13 cellular contexts compared by ENCODE assay signal in the genomic region with DNA sequence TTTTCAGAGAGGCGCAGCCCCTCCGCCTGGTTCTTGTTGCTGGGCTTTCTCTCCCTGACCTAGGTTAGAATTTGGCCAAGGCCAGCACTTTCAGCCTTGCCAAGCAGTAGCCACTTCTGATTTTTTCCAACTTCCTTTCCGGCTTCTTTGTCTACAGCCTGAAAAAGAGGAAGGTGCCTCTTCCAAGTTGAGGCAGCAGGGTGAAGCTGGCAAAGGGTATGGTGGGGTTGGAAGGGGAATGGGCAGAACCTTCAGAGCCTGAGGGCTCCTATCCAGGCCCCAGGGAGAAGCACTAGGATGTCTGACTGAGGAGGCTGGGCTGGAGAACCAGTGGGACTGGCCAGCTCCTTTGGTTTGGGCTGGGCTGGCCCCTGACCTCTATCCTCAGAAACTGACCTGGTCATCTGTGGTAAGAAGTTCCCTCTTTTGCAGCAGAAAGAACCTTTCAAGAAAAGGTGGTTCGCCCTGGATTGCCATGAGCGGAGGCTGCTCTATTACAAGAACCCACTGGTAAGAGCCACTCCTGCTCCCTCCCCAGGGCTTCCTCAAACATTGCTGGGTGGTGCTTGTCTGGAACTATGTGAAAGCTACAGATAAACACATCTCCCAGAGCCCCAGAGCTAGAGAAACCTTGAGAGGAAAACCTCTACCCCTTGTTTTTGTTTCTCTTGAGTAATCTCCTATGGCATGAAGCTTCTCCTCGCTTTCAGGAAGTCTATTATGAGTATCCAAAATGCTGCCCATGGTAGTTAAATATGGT. TPM values are rescaled to one million over a fixed set of nuclear protein-coding genes. Genes with fewer than 3 reads are reported as not detected.
A peak's percentile ranks its signal among the peaks of the same experiment; 100 is the strongest.
DNase-seq lines count a peak whose midpoint lies in the region; ATAC-seq and TF ChIP-seq lines count a peak whose summit lies in the region.
"Had no signal": no experiment of that assay in that cellular context is flagged by ENCODE, and none has a peak within 500 bp of the region (broad histone marks: within the 10 kb centered on the region; RNA-seq: fewer than 3 reads in every experiment).

No MANE protein-coding gene starts in this region.

- no peak overlapping the region for H2BK120ac ChIP-seq in mesendoderm (ENCODE audit: low read depth, low read length)

- H3K36me3 ChIP-seq in BLaER1 treated with 17β-estradiol and CSF1 and Interleukin-3, amounts not matched to agents 10 nM and 100 nM: peaks cover 0 to 34% (median 0%) of the 10 kb centered on the region in 11 experiments; a peak in 6 of 22 replicates
- 0 out of 2 replicates have a peak, but pooled peaks cover 4% of the 10 kb centered on the region for H3K36me3 ChIP-seq in OCI-LY1 (ENCODE audit: insufficient read depth, low read length)
- no peaks in the 10 kb centered on the region for H3K36me3 ChIP-seq in mesendoderm (ENCODE audit: control insufficient read depth, insufficient read depth, low read length)

- no peaks in the 10 kb centered on the region for H3K9me2 ChIP-seq in OCI-LY1 (ENCODE audit: low read depth, low read length)

- H3K79me2 ChIP-seq in OCI-LY1 (ENCODE audit: insufficient read depth, low read length) (no peaks in the 10 kb centered on the region), mesendoderm (ENCODE audit: control insufficient read depth, insufficient read depth, low read length) (no peaks in the 10 kb centered on the region)

- no peak overlapping the region for H3K56ac ChIP-seq in mesendoderm (ENCODE audit: low read length)

- no peaks in the 10 kb centered on the region for H3K27me3 ChIP-seq in BLaER1 treated with 17β-estradiol and CSF1 and Interleukin-3, amounts not matched to agents 10 nM and 100 nM
- H3K27me3 ChIP-seq in OCI-LY1 (ENCODE audit: insufficient read depth, low read length) (no peaks in the 10 kb centered on the region), mesendoderm (ENCODE audit: insufficient read depth, low read length, poor library complexity) (no peaks in the 10 kb centered on the region)

- no peak overlapping the region for H3K4ac ChIP-seq in mesendoderm (ENCODE audit: low read depth, low read length)

- no peak overlapping the region for H3K23ac ChIP-seq in mesendoderm (ENCODE audit: low read length)

- DNase-seq in fibroblast of villous mesenchyme (ENCODE audit: low read depth) (peak; percentile 11), pons (ENCODE audit: low spot score) (peak; percentile 81), mesendoderm (no peak), cerebellar nuclear complex (lab: John Stamatoyannopoulos, UW) (no peak)
- DNase-seq: amniotic stem cell; DND-41; naive thymus-derived CD8-positive, alpha-beta T cell; NCI-H1092 treated with DMSO at 0.1 percent for 48 hours; T-cell had no signal

- ATAC-seq in GM18870 (IDR thresholded peaks at IDR 0.05; ENCODE audit: unreplicated experiment) (no peak), GM21515 (IDR thresholded peaks at IDR 0.05; ENCODE audit: unreplicated experiment) (no peak)
- ATAC-seq: naive thymus-derived CD8-positive, alpha-beta T cell; T-cell had no signal

- no peaks in the 10 kb centered on the region for H3K79me1 ChIP-seq in mesendoderm (ENCODE audit: low read length)

- H3K9ac ChIP-seq in BLaER1 treated with 17β-estradiol and CSF1 and Interleukin-3, amounts not matched to agents 10 nM and 100 nM: peak overlapping the region in 9 of 11 experiments; percentile 39 to 97 (median 74); a peak in 17 of 22 replicates
- H3K9ac ChIP-seq in OCI-LY1 (ENCODE audit: low read length) (no peak overlapping the region; the same call in 1 of the 2 replicates), mesendoderm (ENCODE audit: low read length) (no peak overlapping the region)

- TF ChIP-seq CTCF in OCI-LY1 (IDR thresholded peaks at IDR 0.05; ENCODE audit: low read length) (no peak), fibroblast of villous mesenchyme (IDR thresholded peaks at IDR 0.05; ENCODE audit: insufficient read depth, low read depth, low read length) (no peak)

- no peak overlapping the region for H4K8ac ChIP-seq in mesendoderm (ENCODE audit: low read depth, low read length)

- H2AK5ac ChIP-seq in mesendoderm (ENCODE audit: low read length): no peak overlapping the region

- peak overlapping the region in 6 of 10 experiments; percentile 9 to 61 (median 56); a peak in 11 of 20 replicates for H3K4me3 ChIP-seq in BLaER1 treated with 17β-estradiol and CSF1 and Interleukin-3, amounts not matched to agents 10 nM and 100 nM
- H3K4me3 ChIP-seq in OCI-LY1 (ENCODE audit: low read depth, low read length, poor library complexity, severe bottlenecking): no peak overlapping the region
- no peak overlapping the region for H3K4me3 ChIP-seq in fibroblast of villous mesenchyme (ENCODE audit: low read depth, low read length)
- H3K4me3 ChIP-seq in mesendoderm (ENCODE audit: low read length): no peak overlapping the region

- H4K20me1 ChIP-seq in BLaER1 treated with 17β-estradiol and CSF1 and Interleukin-3, amounts not matched to agents 10 nM and 100 nM: no peaks in the 10 kb centered on the region
- no peaks in the 10 kb centered on the region for H4K20me1 ChIP-seq in OCI-LY1 (ENCODE audit: insufficient read depth, low read length)

- no CpG with 5 or more reads among the region's 6 CpGs for WGBS in mesendoderm (ENCODE audit: extremely low coverage, insufficient coverage, low lambda C conversion rate)

- H3K27ac ChIP-seq in BLaER1 treated with 17β-estradiol and CSF1 and Interleukin-3, amounts not matched to agents 10 nM and 100 nM: peak overlapping the region; percentile 44 to 99 (median 90)
- H3K27ac ChIP-seq in OCI-LY1 (ENCODE audit: low read depth, low read length, poor library complexity, severe bottlenecking) (peak overlapping the region; percentile 79), mesendoderm (ENCODE audit: low read depth, low read length) (no peak overlapping the region)

- no peak overlapping the region for H2AFZ ChIP-seq in OCI-LY1 (ENCODE audit: low read length)

- no peak overlapping the region for H2BK15ac ChIP-seq in mesendoderm (replicated peaks; ENCODE audit: low read depth)

- no peak overlapping the region for H4K5ac ChIP-seq in mesendoderm (ENCODE audit: low read length)

- H3F3A ChIP-seq in OCI-LY1 (ENCODE audit: insufficient read depth, low read length): no peaks in the 10 kb centered on the region

- peaks cover 0 to 6% (median 0%) of the 10 kb centered on the region in 11 experiments; a peak in 1 of 22 replicates for H3K9me3 ChIP-seq in BLaER1 treated with 17β-estradiol and CSF1 and Interleukin-3, amounts not matched to agents 10 nM and 100 nM (replicated peaks in 1 of 11)
- no peaks in the 10 kb centered on the region for H3K9me3 ChIP-seq in OCI-LY1 (ENCODE audit: low read length)

- H3K18ac ChIP-seq in mesendoderm (ENCODE audit: low read length): no peak overlapping the region

- peaks cover 43 to 100% (median 91%) of the 10 kb centered on the region in 10 experiments for H3K4me1 ChIP-seq in BLaER1 treated with 17β-estradiol and CSF1 and Interleukin-3, amounts not matched to agents 10 nM and 100 nM
- H3K4me1 ChIP-seq in OCI-LY1 (ENCODE audit: insufficient read depth, low read length, severe bottlenecking) (peaks cover 77% of the 10 kb centered on the region), mesendoderm (ENCODE audit: control insufficient read depth, low read depth, low read length) (no peaks in the 10 kb centered on the region)

- H3K4me2 ChIP-seq in BLaER1 treated with 17β-estradiol and CSF1 and Interleukin-3, amounts not matched to agents 10 nM and 100 nM: peak overlapping the region; percentile 40 to 99 (median 90)
- H3K4me2 ChIP-seq in OCI-LY1 (ENCODE audit: low read length) (peak overlapping the region; percentile 17; the same call in 1 of the 2 replicates), mesendoderm (ENCODE audit: low read length) (no peak overlapping the region)

- no peak overlapping the region for H2BK5ac ChIP-seq in mesendoderm (ENCODE audit: low read length)

RNA-seq across cellular contexts. Expression of a gene that starts 16.6 kb away (rescaled TPM):
- 8.4 and 8.6 TPM in 2 replicates for total RNA-seq in fibroblast of villous mesenchyme
- 5.7 TPM for polyA plus RNA-seq in mesendoderm (2013, experiment 1 of 2)
- polyA plus RNA-seq in mesendoderm (2013, experiment 2 of 2): 5.4 TPM

RNA-seq across cellular contexts. Expression of a gene that starts 32.5 kb away (rescaled TPM):
- 3.0 and 4.2 TPM in 2 replicates for total RNA-seq in fibroblast of villous mesenchyme
- polyA plus RNA-seq in mesendoderm (2013, experiment 1 of 2): 0.42 TPM
- 0.34 TPM for polyA plus RNA-seq in mesendoderm (2013, experiment 2 of 2)

RNA-seq across cellular contexts. Expression of a gene that starts 48.2 kb away (rescaled TPM):
- total RNA-seq in fibroblast of villous mesenchyme: 9.7 and 12.5 TPM in 2 replicates
- 12.8 TPM for polyA plus RNA-seq in mesendoderm (2013, experiment 1 of 2)
- 13.0 TPM for polyA plus RNA-seq in mesendoderm (2013, experiment 2 of 2)

Comparison
In these comparisons a context has a peak if more than half of its experiments do, and no peak if none do; other contexts are left out.
1. H3K4me3 ChIP-seq: peak in BLaER1 treated with 17β-estradiol and CSF1 and Interleukin-3, amounts not matched to agents 10 nM and 100 nM (6 of 10); none in OCI-LY1 (single experiment), fibroblast of villous mesenchyme (single experiment) and mesendoderm (single experiment).
2. H3K9ac ChIP-seq: peak in BLaER1 treated with 17β-estradiol and CSF1 and Interleukin-3, amounts not matched to agents 10 nM and 100 nM (9 of 11); none in OCI-LY1 (single experiment) and mesendoderm (single experiment).
3. DNase-seq: peak in fibroblast of villous mesenchyme (single experiment) and pons (single experiment); none in mesendoderm (single experiment) and cerebellar nuclear complex (0 of 2).